ENCODE assay signal across 23 cellular contexts in genomic region chr6:87251225-87251624, GRCh38.
A peak's percentile ranks its signal among the peaks of the same experiment; 100 is the strongest.
DNase-seq lines count a peak whose midpoint lies in the region; ATAC-seq and TF ChIP-seq lines count a peak whose summit lies in the region.
"Had no signal": no experiment of that assay in that cellular context is flagged by ENCODE, and none has a peak within 500 bp of the region (broad histone marks: within the 10 kb centered on the region; RNA-seq: fewer than 3 reads in every experiment).

No MANE protein-coding gene starts in this region.

- peaks cover 61 to 85% (median 71%) of the 10 kb centered on the region in 3 donors for H3K36me3 ChIP-seq in tibial artery

- H3K9me3 ChIP-seq in tibial artery, result no peaks in the 10 kb centered on the region
- H3K9me3 ChIP-seq: body of pancreas, esophagus squamous epithelium had no signal

- H3K27ac Mint-ChIP-seq in activated naive CD4-positive, alpha-beta T cell treated with anti-CD3 and anti-CD28 coated beads, Interleukin-2, amount 10 ng/mL, durations not matched to agents 7 days and 5 days, result peak overlapping the region; percentile 4
- H3K27ac Mint-ChIP-seq in activated naive CD8-positive, alpha-beta T cell, result peak overlapping the region; percentile 71
- peak overlapping the region; percentile 76 for H3K27ac Mint-ChIP-seq in stimulated activated naive CD8-positive, alpha-beta T cell treated with anti-CD3 and anti-CD28 coated beads, Interleukin-15, Interleukin-2, amounts not matched to agents 100 ng/mL and 50 ng/mL, for 24 hours
- H3K27ac Mint-ChIP-seq: activated naive CD8-positive, alpha-beta T cell treated with anti-CD3 and anti-CD28 coated beads, Interleukin-2, amount 10 ng/mL, durations not matched to agents 7 days and 5 days had no signal

- no peak for TF ChIP-seq POLR2A in lower leg skin (IDR thresholded peaks at IDR 0.05)

- no peaks in the 10 kb centered on the region for H3K4me1 Mint-ChIP-seq in activated naive CD4-positive, alpha-beta T cell treated with anti-CD3 and anti-CD28 coated beads, Interleukin-2, amount 10 ng/mL, durations not matched to agents 7 days and 5 days
- peaks cover 13% of the 10 kb centered on the region for H3K4me1 Mint-ChIP-seq in activated naive CD8-positive, alpha-beta T cell (ENCODE audit: low read depth)
- peaks cover 24% of the 10 kb centered on the region for H3K4me1 Mint-ChIP-seq in stimulated activated naive CD8-positive, alpha-beta T cell treated with anti-CD3 and anti-CD28 coated beads, Interleukin-15, Interleukin-2, amounts not matched to agents 100 ng/mL and 50 ng/mL, for 24 hours (ENCODE audit: low read depth)

- intact Hi-C loops in tibial artery (cut with DNase I; ENCODE audit: low total_unique reads) (no loop called here), lower leg skin (cut with DNase I; ENCODE audit: low total_unique reads) (no loop called here)

- no peak for DNase-seq in activated naive CD4-positive, alpha-beta T cell treated with anti-CD3 and anti-CD28 coated beads, Interleukin-2, amount 10 ng/mL, durations not matched to agents 7 days and 5 days
- no peak for DNase-seq in activated naive CD4-positive, alpha-beta T cell (lab: John Stamatoyannopoulos, UW)
- no peak for DNase-seq in foreskin melanocyte
- DNase-seq in tibial artery, result no peak
- DNase-seq in lower leg skin (ENCODE audit: low spot score in 2 of 2), result no peak
- DNase-seq: activated CD4-positive, CD25-positive, alpha-beta regulatory T cell; activated naive CD8-positive, alpha-beta T cell treated with anti-CD3 and anti-CD28 coated beads, Interleukin-2, amount 10 ng/mL, durations not matched to agents 7 days and 5 days; body of pancreas; DMS 273 treated with DMSO at 0.1 percent for 48 hours; effector CD8-positive, alpha-beta T cell; esophagus squamous epithelium; NCI-H1105; NCI-H2081 treated with DMSO at 0.1 percent for 48 hours; NCI-H446 treated with DMSO at 0.1 percent for 48 hours; NK-92 treated with Interleukin-12 subunit alpha and Interleukin-12 subunit beta, amount 100 ng/mL, for 24 hours; right cardiac atrium; stimulated activated CD4-positive, alpha-beta T cell treated with anti-CD3 and anti-CD28 coated beads, Interleukin-12 subunit alpha, Interleukin-12 subunit beta, amount 100 ng/mL, for 4 hours; T-helper 9 cell had no signal

- 90 to 95% methylated on average over 1 of the region's 1 CpG for WGBS in lower leg skin, 2 donors

- peak; percentile 56 for ATAC-seq in HG02610 (IDR thresholded peaks at IDR 0.05; ENCODE audit: unreplicated experiment)
- ATAC-seq: body of pancreas, HepG2, right cardiac atrium had no signal

- TF ChIP-seq CTCF in tibial artery (IDR thresholded peaks at IDR 0.05), result no peak
- TF ChIP-seq CTCF in lower leg skin (IDR thresholded peaks at IDR 0.05), result no peak

- H3K4me3 Mint-ChIP-seq in activated naive CD4-positive, alpha-beta T cell treated with anti-CD3 and anti-CD28 coated beads, Interleukin-2, amount 10 ng/mL, durations not matched to agents 7 days and 5 days, result no peak overlapping the region
- H3K4me3 Mint-ChIP-seq in activated naive CD8-positive, alpha-beta T cell, result no peak overlapping the region
- no peak overlapping the region for H3K4me3 Mint-ChIP-seq in stimulated activated naive CD8-positive, alpha-beta T cell treated with anti-CD3 and anti-CD28 coated beads, Interleukin-15, Interleukin-2, amounts not matched to agents 100 ng/mL and 50 ng/mL, for 24 hours
- H3K4me3 Mint-ChIP-seq: activated naive CD8-positive, alpha-beta T cell treated with anti-CD3 and anti-CD28 coated beads, Interleukin-2, amount 10 ng/mL, durations not matched to agents 7 days and 5 days had no signal

- H3K27me3 Mint-ChIP-seq in activated naive CD4-positive, alpha-beta T cell treated with anti-CD3 and anti-CD28 coated beads, Interleukin-2, amount 10 ng/mL, durations not matched to agents 7 days and 5 days, result no peaks in the 10 kb centered on the region
- no peaks in the 10 kb centered on the region for H3K27me3 Mint-ChIP-seq in activated naive CD8-positive, alpha-beta T cell
- no peaks in the 10 kb centered on the region for H3K27me3 Mint-ChIP-seq in stimulated activated naive CD8-positive, alpha-beta T cell treated with anti-CD3 and anti-CD28 coated beads, Interleukin-15, Interleukin-2, amounts not matched to agents 100 ng/mL and 50 ng/mL, for 24 hours
- H3K27me3 Mint-ChIP-seq: activated naive CD8-positive, alpha-beta T cell treated with anti-CD3 and anti-CD28 coated beads, Interleukin-2, amount 10 ng/mL, durations not matched to agents 7 days and 5 days had no signal

- H3K36me3 Mint-ChIP-seq in activated naive CD4-positive, alpha-beta T cell treated with anti-CD3 and anti-CD28 coated beads, Interleukin-2, amount 10 ng/mL, durations not matched to agents 7 days and 5 days, result peaks cover 74% of the 10 kb centered on the region
- H3K36me3 Mint-ChIP-seq in activated naive CD8-positive, alpha-beta T cell, result peaks cover 30% of the 10 kb centered on the region
- peaks cover 79% of the 10 kb centered on the region for H3K36me3 Mint-ChIP-seq in stimulated activated naive CD8-positive, alpha-beta T cell treated with anti-CD3 and anti-CD28 coated beads, Interleukin-15, Interleukin-2, amounts not matched to agents 100 ng/mL and 50 ng/mL, for 24 hours (ENCODE audit: low read depth)

- H3K27me3 ChIP-seq in tibial artery, result no peaks in the 10 kb centered on the region
- H3K27me3 ChIP-seq: body of pancreas, esophagus squamous epithelium had no signal

- H3K4me3 ChIP-seq in tibial artery, result no peak overlapping the region
- no peak overlapping the region for H3K4me3 ChIP-seq in lower leg skin (ENCODE audit: low read depth, poor library complexity, severe bottlenecking)
- H3K4me3 ChIP-seq: body of pancreas, esophagus squamous epithelium, SK-N-MC had no signal

- no peak overlapping the region for H3K27ac ChIP-seq in tibial artery
- H3K27ac ChIP-seq: body of pancreas, esophagus squamous epithelium, SK-N-MC had no signal

- CTCF ChIA-PET in activated naive CD4-positive, alpha-beta T cell treated with anti-CD3 and anti-CD28 coated beads, Interleukin-2, amount 10 ng/mL, durations not matched to agents 7 days and 5 days (lab: Charles Lee), result no interaction called here

- no peaks in the 10 kb centered on the region for H3K9me3 Mint-ChIP-seq in activated naive CD4-positive, alpha-beta T cell treated with anti-CD3 and anti-CD28 coated beads, Interleukin-2, amount 10 ng/mL, durations not matched to agents 7 days and 5 days
- H3K9me3 Mint-ChIP-seq in activated naive CD8-positive, alpha-beta T cell (ENCODE audit: low read depth), result no peaks in the 10 kb centered on the region
- peaks cover 4% of the 10 kb centered on the region for H3K9me3 Mint-ChIP-seq in stimulated activated naive CD8-positive, alpha-beta T cell treated with anti-CD3 and anti-CD28 coated beads, Interleukin-15, Interleukin-2, amounts not matched to agents 100 ng/mL and 50 ng/mL, for 24 hours
- H3K9me3 Mint-ChIP-seq: activated naive CD8-positive, alpha-beta T cell treated with anti-CD3 and anti-CD28 coated beads, Interleukin-2, amount 10 ng/mL, durations not matched to agents 7 days and 5 days had no signal

- H3K4me1 ChIP-seq in tibial artery, result no peaks in the 10 kb centered on the region
- H3K4me1 ChIP-seq: body of pancreas, esophagus squamous epithelium had no signal

Comparison
In these comparisons a context has a peak if more than half of its experiments do, and no peak if none do; other contexts are left out.
1. H3K27ac Mint-ChIP-seq: peak in every context shown above with its lines; median percentile 76 in stimulated activated naive CD8-positive, alpha-beta T cell treated with anti-CD3 and anti-CD28 coated beads, Interleukin-15, Interleukin-2, amounts not matched to agents 100 ng/mL and 50 ng/mL, for 24 hours; 71 in activated naive CD8-positive, alpha-beta T cell; 4 in activated naive CD4-positive, alpha-beta T cell treated with anti-CD3 and anti-CD28 coated beads, Interleukin-2, amount 10 ng/mL, durations not matched to agents 7 days and 5 days.